ENCODE assay signal across 8 cellular contexts in genomic region chr17:7932483-7932891, GRCh38. TPM values are rescaled to one million over a fixed set of nuclear protein-coding genes. Genes with fewer than 3 reads are reported as not detected.
DNase-seq lines count a peak whose midpoint lies in the region; ATAC-seq and TF ChIP-seq lines count a peak whose summit lies in the region.

No MANE protein-coding gene starts in this region.

- H3K27ac ChIP-seq in osteoblast (ENCODE audit: low read depth, low read length) = peak overlapping the region; percentile 89

- H3K27me3 ChIP-seq in osteoblast (ENCODE audit: insufficient read depth, low read length) = no peaks in the 10 kb centered on the region

- H3K4me2 ChIP-seq in osteoblast (ENCODE audit: insufficient read depth, low read length) = peak overlapping the region; percentile 99

- ATAC-seq in Right ventricle myocardium inferior (peak; percentile 21), HG03039 (IDR thresholded peaks at IDR 0.05; ENCODE audit: unreplicated experiment) (no peak)

- no peaks in the 10 kb centered on the region for H3K9me3 ChIP-seq in osteoblast (ENCODE audit: low read depth, low read length)

- peak overlapping the region; percentile 97 for H3K4me3 Mint-ChIP-seq in activated T-helper 2 cell treated with anti-CD3 and anti-CD28 coated beads, Interferon-gamma antibody, Interleukin-2, Interleukin-4, amounts not matched to agents 10 μg/mL and 5 μg/mL and 100 μg/mL, durations not matched to agents 14 hours and 24 hours and 36 hours (ENCODE audit: low read depth)

- peaks cover 54% of the 10 kb centered on the region for H3K79me2 ChIP-seq in osteoblast (ENCODE audit: insufficient read depth, low read length)

- peaks cover 44% of the 10 kb centered on the region for H3K4me1 Mint-ChIP-seq in activated T-helper 2 cell treated with anti-CD3 and anti-CD28 coated beads, Interferon-gamma antibody, Interleukin-2, Interleukin-4, amounts not matched to agents 10 μg/mL and 5 μg/mL and 100 μg/mL, durations not matched to agents 14 hours and 24 hours and 36 hours (ENCODE audit: low read depth)

- H3K4me3 ChIP-seq in GM12865 (ENCODE audit: low read depth, low read length) = peak overlapping the region; percentile 74
- H3K4me3 ChIP-seq in LNCaP clone FGC (ENCODE audit: low read depth, low read length) = peak overlapping the region; percentile 93
- H3K4me3 ChIP-seq in osteoblast (ENCODE audit: insufficient read depth, low read length) = peak overlapping the region; percentile 99

- H3K9me3 Mint-ChIP-seq in activated T-helper 2 cell treated with anti-CD3 and anti-CD28 coated beads, Interferon-gamma antibody, Interleukin-2, Interleukin-4, amounts not matched to agents 10 μg/mL and 5 μg/mL and 100 μg/mL, durations not matched to agents 14 hours and 24 hours and 36 hours = no peaks in the 10 kb centered on the region

- no peaks in the 10 kb centered on the region for H3K27me3 Mint-ChIP-seq in activated T-helper 2 cell treated with anti-CD3 and anti-CD28 coated beads, Interferon-gamma antibody, Interleukin-2, Interleukin-4, amounts not matched to agents 10 μg/mL and 5 μg/mL and 100 μg/mL, durations not matched to agents 14 hours and 24 hours and 36 hours (ENCODE audit: low read depth)

- peak overlapping the region; percentile 99 for H3K27ac Mint-ChIP-seq in activated T-helper 2 cell treated with anti-CD3 and anti-CD28 coated beads, Interferon-gamma antibody, Interleukin-2, Interleukin-4, amounts not matched to agents 10 μg/mL and 5 μg/mL and 100 μg/mL, durations not matched to agents 14 hours and 24 hours and 36 hours

- H2AFZ ChIP-seq in osteoblast (ENCODE audit: low read length) = peak overlapping the region; percentile 100

- peaks cover 26% of the 10 kb centered on the region for H3K36me3 ChIP-seq in osteoblast (ENCODE audit: insufficient read depth, low read length)

- peaks cover 32% of the 10 kb centered on the region for H3K4me1 ChIP-seq in osteoblast (ENCODE audit: insufficient read depth, low read length)

- TF ChIP-seq CTCF in GM12865 (IDR thresholded peaks at IDR 0.05; ENCODE audit: insufficient read depth, low read depth, low read length, missing control alignments) (no peak), LNCaP clone FGC (IDR thresholded peaks at IDR 0.05; ENCODE audit: control insufficient read depth, extremely low read depth, insufficient read depth) (no peak), osteoblast (IDR thresholded peaks at IDR 0.05; ENCODE audit: extremely low read depth, low read depth, low read length) (no peak)

- peaks cover 36% of the 10 kb centered on the region for H3K36me3 Mint-ChIP-seq in activated T-helper 2 cell treated with anti-CD3 and anti-CD28 coated beads, Interferon-gamma antibody, Interleukin-2, Interleukin-4, amounts not matched to agents 10 μg/mL and 5 μg/mL and 100 μg/mL, durations not matched to agents 14 hours and 24 hours and 36 hours (ENCODE audit: low read depth)

- peaks cover 2% of the 10 kb centered on the region for H4K20me1 ChIP-seq in osteoblast (ENCODE audit: insufficient read depth, low read length)

- intact Hi-C loops in activated T-helper 2 cell treated with anti-CD3 and anti-CD28 coated beads, Interferon-gamma antibody, Interleukin-2, Interleukin-4, amounts not matched to agents 10 μg/mL and 5 μg/mL and 100 μg/mL, durations not matched to agents 14 hours and 24 hours and 36 hours (cut with micrococcal nuclease) = loop anchor here (1.0 to 5.0 kb wide), 6 partner anchors 17 to 90 kb away; partner anchors contain the start of gene NAA38
- intact Hi-C loops in Right ventricle myocardium inferior (cut with DNase I) = loop anchor here (5.0 kb wide), 1 partner anchor 75 kb away; the partner anchor contains the start of genes CYB5D1, NAA38 and TMEM88

- DNase-seq in A172 (ENCODE audit: low spot score) (peak; percentile 37), GM12865 (ENCODE audit: low read depth) (peak; percentile 55), LNCaP clone FGC (ENCODE audit: low read depth) (no peak), Right ventricle myocardium inferior (ENCODE audit: missing footprints) (no peak), osteoblast (ENCODE audit: insufficient read length, low spot score, missing footprints) (peak; percentile 88), T1000 (lab: John Stamatoyannopoulos, UW) (no peak)
- no peak for DNase-seq in activated T-helper 2 cell treated with anti-CD3 and anti-CD28 coated beads, Interferon-gamma antibody, Interleukin-2, Interleukin-4, amounts not matched to agents 10 μg/mL and 5 μg/mL and 100 μg/mL, durations not matched to agents 14 hours and 24 hours and 36 hours (ENCODE audit: low spot score)

RNA-seq across cellular contexts. Expression of gene CNTROB, which starts 0.5 kb away (rescaled TPM):
- 34.5 and 35.4 TPM in 2 replicates for total RNA-seq in A172 (2014; rRNA removed; shearing (Covaris generic))
- 60.0 and 60.3 TPM in 2 replicates for total RNA-seq in activated T-helper 2 cell treated with anti-CD3 and anti-CD28 coated beads, Interferon-gamma antibody, Interleukin-2, Interleukin-4, amounts not matched to agents 10 μg/mL and 5 μg/mL and 100 μg/mL, durations not matched to agents 14 hours and 24 hours and 36 hours
- total RNA-seq in Right ventricle myocardium inferior = 9.6 TPM
- total RNA-seq in osteoblast = 20.6 and 21.5 TPM in 2 replicates

RNA-seq across cellular contexts. Expression of gene TRAPPC1, which starts 0.7 kb away (rescaled TPM):
- 54.2 and 64.2 TPM in 2 replicates for total RNA-seq in A172 (2014; rRNA removed; shearing (Covaris generic))
- 156 and 190 TPM in 2 replicates for total RNA-seq in activated T-helper 2 cell treated with anti-CD3 and anti-CD28 coated beads, Interferon-gamma antibody, Interleukin-2, Interleukin-4, amounts not matched to agents 10 μg/mL and 5 μg/mL and 100 μg/mL, durations not matched to agents 14 hours and 24 hours and 36 hours
- total RNA-seq in Right ventricle myocardium inferior = 118 TPM
- 26.1 and 27.4 TPM in 2 replicates for total RNA-seq in osteoblast

RNA-seq across cellular contexts. Expression of gene KCNAB3, which starts 2.8 kb away (rescaled TPM):
- total RNA-seq in A172 (2014; rRNA removed; shearing (Covaris generic)) = 0.38 and 0.55 TPM in 2 replicates
- 9.9 and 11.3 TPM in 2 replicates for total RNA-seq in activated T-helper 2 cell treated with anti-CD3 and anti-CD28 coated beads, Interferon-gamma antibody, Interleukin-2, Interleukin-4, amounts not matched to agents 10 μg/mL and 5 μg/mL and 100 μg/mL, durations not matched to agents 14 hours and 24 hours and 36 hours
- total RNA-seq in Right ventricle myocardium inferior (0.32 TPM), osteoblast (under 0.01 and 0.29 TPM in 2 replicates)

RNA-seq across cellular contexts. Expression of gene RNF227, which starts 16.4 kb away (rescaled TPM):
- total RNA-seq in A172 (2014; rRNA removed; shearing (Covaris generic)) = 1.5 and 1.8 TPM in 2 replicates
- 4.8 and 5.0 TPM in 2 replicates for total RNA-seq in activated T-helper 2 cell treated with anti-CD3 and anti-CD28 coated beads, Interferon-gamma antibody, Interleukin-2, Interleukin-4, amounts not matched to agents 10 μg/mL and 5 μg/mL and 100 μg/mL, durations not matched to agents 14 hours and 24 hours and 36 hours
- total RNA-seq in Right ventricle myocardium inferior (0.70 TPM), osteoblast (2.4 and 3.6 TPM in 2 replicates)

RNA-seq across cellular contexts. Expression of gene CHD3, which starts 43.9 kb away (rescaled TPM):
- 89.2 and 104 TPM in 2 replicates for total RNA-seq in A172 (2014; rRNA removed; shearing (Covaris generic))
- 158 and 164 TPM in 2 replicates for total RNA-seq in activated T-helper 2 cell treated with anti-CD3 and anti-CD28 coated beads, Interferon-gamma antibody, Interleukin-2, Interleukin-4, amounts not matched to agents 10 μg/mL and 5 μg/mL and 100 μg/mL, durations not matched to agents 14 hours and 24 hours and 36 hours
- total RNA-seq in Right ventricle myocardium inferior = 18.0 TPM
- 95.2 and 97.0 TPM in 2 replicates for total RNA-seq in osteoblast

Comparison
In these comparisons a context has a peak if more than half of its experiments do, and no peak if none do; other contexts are left out.
1. DNase-seq: peak in A172 (single experiment), GM12865 (single experiment) and osteoblast (single experiment); none in LNCaP clone FGC (single experiment), activated T-helper 2 cell treated with anti-CD3 and anti-CD28 coated beads, Interferon-gamma antibody, Interleukin-2, Interleukin-4, amounts not matched to agents 10 μg/mL and 5 μg/mL and 100 μg/mL, durations not matched to agents 14 hours and 24 hours and 36 hours (single experiment), Right ventricle myocardium inferior (single experiment) and T1000 (single experiment).
2. Peak in every context shown above with its lines, with median percentiles within 50 percentile points of each other: H3K4me3 ChIP-seq.